ENCODE assay signal across 8 cellular contexts in the genomic region with DNA sequence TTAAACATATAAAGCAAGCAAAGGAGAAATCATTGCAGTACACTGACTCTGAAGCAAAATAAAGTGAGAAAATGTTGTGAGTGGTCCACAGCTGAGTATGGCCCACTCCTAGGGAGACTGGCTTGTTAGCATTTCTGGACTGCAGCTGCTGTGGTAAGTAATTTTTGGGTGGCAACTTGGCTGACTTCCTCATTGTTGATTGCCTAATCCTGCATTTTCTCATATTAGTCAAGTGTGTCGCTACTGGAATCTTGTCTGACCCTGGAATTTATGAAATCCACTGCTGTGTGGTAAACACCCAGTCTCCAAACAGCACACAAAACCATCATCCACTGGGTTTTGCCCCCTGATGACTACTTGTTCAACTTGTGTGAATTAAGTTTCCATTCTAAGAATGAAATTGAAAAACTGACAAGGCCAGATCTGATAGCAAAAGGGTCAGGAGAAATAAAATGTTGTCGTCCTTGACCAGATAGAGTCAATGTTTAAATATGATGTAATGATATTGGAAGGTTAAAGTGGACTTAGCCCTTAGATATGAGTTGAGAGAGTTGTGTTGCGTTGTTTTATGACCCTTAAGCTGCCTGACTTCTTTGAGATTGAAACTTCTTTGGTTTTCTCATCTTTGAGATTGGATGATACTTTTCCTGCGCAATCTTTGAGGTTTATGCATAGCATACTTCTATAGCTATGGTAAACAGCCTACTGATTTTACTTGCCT.
A peak's percentile ranks its signal among the peaks of the same experiment; 100 is the strongest.
DNase-seq lines count a peak whose midpoint lies in the region; ATAC-seq and TF ChIP-seq lines count a peak whose summit lies in the region.
"Not testable (repeated sequence)": the region's sequence is repeated elsewhere in the genome, so short reads cannot be mapped to it uniquely, and the experiment has no call there.

No MANE protein-coding gene starts in this region.

- CTCF ChIA-PET in naive thymus-derived CD4-positive, alpha-beta T cell (lab: Charles Lee), result not testable (repeated sequence)

- TF ChIP-seq CTCF in RWPE2 (IDR thresholded peaks at IDR 0.05; ENCODE audit: poor library complexity, severe bottlenecking); gastroesophageal sphincter (IDR thresholded peaks at IDR 0.05); heart right ventricle (IDR thresholded peaks at IDR 0.05); right lobe of liver (IDR thresholded peaks at IDR 0.05); upper lobe of right lung (IDR thresholded peaks at IDR 0.05): not testable (repeated sequence)

- TF ChIP-seq POLR2A in gastroesophageal sphincter (IDR thresholded peaks at IDR 0.05); right lobe of liver (IDR thresholded peaks at IDR 0.05): not testable (repeated sequence)

- intact Hi-C loops in heart right ventricle (cut with DNase I); left colon (cut with DNase I, micrococcal nuclease); right lobe of liver (cut with DNase I); naive thymus-derived CD4-positive, alpha-beta T cell (cut with micrococcal nuclease); sciatic nerve (cut with DNase I); upper lobe of right lung (cut with DNase I): not testable (repeated sequence)

- not testable (repeated sequence) for H3K36me3 Mint-ChIP-seq in naive thymus-derived CD4-positive, alpha-beta T cell

- not testable (repeated sequence) for H3K4me1 ChIP-seq in RWPE2 (ENCODE audit: insufficient read depth, poor library complexity, severe bottlenecking); gastroesophageal sphincter; heart right ventricle; right lobe of liver; naive thymus-derived CD4-positive, alpha-beta T cell (ENCODE audit: control insufficient read depth in 2 of 2, insufficient read depth in 2 of 2, low read length in 2 of 2); upper lobe of right lung

- no CpG with 5 or more reads among the region's 4 CpGs for WGBS in gastroesophageal sphincter (ENCODE audit: low coverage in 1 of 2), 2 donors
- no CpG with 5 or more reads among the region's 4 CpGs for whole genome bisulfite sequencing in heart right ventricle, 2 donors
- no CpG with 5 or more reads among the region's 4 CpGs for WGBS in right lobe of liver (ENCODE audit: insufficient coverage, low coverage, low lambda C conversion rate, missing lambda C conversion rate)

- H3K4me3 ChIP-seq in RWPE2 (ENCODE audit: severe bottlenecking); gastroesophageal sphincter; heart right ventricle; right lobe of liver; naive thymus-derived CD4-positive, alpha-beta T cell (ENCODE audit: low read length); upper lobe of right lung: not testable (repeated sequence)

- ATAC-seq in RWPE2 (ENCODE audit: low read depth) (peak; percentile 91), gastroesophageal sphincter (peak; percentile 88), heart right ventricle (peak in 5 of 8 donors; percentile 1 to 72 (median 47)), left colon (peak; percentile 97), right lobe of liver (peak; percentile 71 to 85 (median 82)), sciatic nerve (peak; percentile 91), upper lobe of right lung (peak; percentile 85)
- peak; percentile 60 for ATAC-seq in naive thymus-derived CD4-positive, alpha-beta T cell

- not testable (repeated sequence) for H3K4me1 Mint-ChIP-seq in naive thymus-derived CD4-positive, alpha-beta T cell

- not testable (repeated sequence) for H3K27me3 Mint-ChIP-seq in naive thymus-derived CD4-positive, alpha-beta T cell

- not testable (repeated sequence) for H3K4me3 Mint-ChIP-seq in naive thymus-derived CD4-positive, alpha-beta T cell

- H3K36me3 ChIP-seq in RWPE2 (ENCODE audit: low read depth); gastroesophageal sphincter; heart right ventricle; right lobe of liver; naive thymus-derived CD4-positive, alpha-beta T cell (ENCODE audit: control insufficient read depth in 2 of 3, insufficient read depth in 3 of 3, low read length in 3 of 3); upper lobe of right lung: not testable (repeated sequence)

- not testable (repeated sequence) for H3K27me3 ChIP-seq in RWPE2 (ENCODE audit: insufficient read depth, poor library complexity, severe bottlenecking); gastroesophageal sphincter; heart right ventricle; right lobe of liver; naive thymus-derived CD4-positive, alpha-beta T cell (ENCODE audit: control insufficient read depth in 2 of 2, insufficient read depth in 2 of 2, low read length in 2 of 2); upper lobe of right lung

- H3K9me3 ChIP-seq in RWPE2 (ENCODE audit: severe bottlenecking); gastroesophageal sphincter; heart right ventricle; right lobe of liver; naive thymus-derived CD4-positive, alpha-beta T cell (ENCODE audit: control insufficient read depth in 2 of 3, low read length in 3 of 3); upper lobe of right lung: not testable (repeated sequence)

- not testable (repeated sequence) for H3K27ac Mint-ChIP-seq in naive thymus-derived CD4-positive, alpha-beta T cell

- H3K9me3 Mint-ChIP-seq in naive thymus-derived CD4-positive, alpha-beta T cell, result not testable (repeated sequence)

- POLR2A ChIA-PET in naive thymus-derived CD4-positive, alpha-beta T cell (lab: Charles Lee), result not testable (repeated sequence)

- not testable (repeated sequence) for H3K27ac ChIP-seq in RWPE2 (ENCODE audit: poor library complexity, severe bottlenecking); gastroesophageal sphincter; heart right ventricle; right lobe of liver; naive thymus-derived CD4-positive, alpha-beta T cell (ENCODE audit: low read depth, low read length); upper lobe of right lung

- not testable (repeated sequence) for DNase-seq in RWPE2 (ENCODE audit: low spot score); heart right ventricle; left colon; right lobe of liver; naive thymus-derived CD4-positive, alpha-beta T cell; sciatic nerve (ENCODE audit: low spot score); upper lobe of right lung

- not testable (repeated sequence) for TF ChIP-seq EP300 in gastroesophageal sphincter (IDR thresholded peaks at IDR 0.05)

Comparison
In these comparisons a context has a peak if more than half of its experiments do, and no peak if none do; other contexts are left out.
1. ATAC-seq: peak in every context shown above with its lines; median percentile 97 in left colon; 91 in RWPE2; 91 in sciatic nerve; 88 in gastroesophageal sphincter; 85 in upper lobe of right lung; 82 in right lobe of liver; 60 in naive thymus-derived CD4-positive, alpha-beta T cell; 47 in heart right ventricle.